Comparison of ENCODE assay signal across 6 cellular contexts in the genomic region with DNA sequence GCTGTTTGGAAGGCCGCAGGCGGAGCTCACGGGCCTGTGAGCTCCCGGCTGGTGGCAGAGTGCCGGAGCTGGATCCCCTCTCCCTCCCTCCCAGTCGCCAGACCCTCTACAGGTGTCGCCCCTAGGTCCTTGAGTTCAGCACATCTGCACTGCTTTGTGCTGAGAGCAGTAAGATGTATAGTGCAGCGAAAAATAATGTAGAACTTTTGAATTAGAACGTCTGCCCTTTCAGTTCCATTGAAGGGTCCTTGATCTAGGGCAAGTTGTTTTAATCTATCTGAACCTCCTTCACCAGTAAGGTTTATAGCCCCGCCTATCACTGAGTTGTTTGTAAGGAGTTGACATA. TPM values are rescaled to one million over a fixed set of nuclear protein-coding genes. Genes with fewer than 3 reads are reported as not detected.
DNase-seq lines count a peak whose midpoint lies in the region; ATAC-seq, FAIRE-seq and TF ChIP-seq lines count a peak whose summit lies in the region.

No MANE protein-coding gene starts in this region.

- no peak for DNase-seq in choroid plexus epithelial cell (ENCODE audit: low read depth)
- DNase-seq in frontal cortex (ENCODE audit: low spot score in 2 of 2): no peak
- no peak for DNase-seq in NCI-H1048 (lab: John Stamatoyannopoulos, UW)

- H3K4me3 ChIP-seq in choroid plexus epithelial cell (ENCODE audit: low read depth, low read length): peak overlapping the region; percentile 92
- H3K4me3 ChIP-seq in parathyroid adenoma (ENCODE audit: low read depth, low read length): peak overlapping the region; percentile 83

- H3K27me3 ChIP-seq in parathyroid adenoma (ENCODE audit: control insufficient read depth, insufficient read depth, low read length): no peaks in the 10 kb centered on the region

- peak overlapping the region; percentile 90 for H3K4me2 ChIP-seq in parathyroid adenoma (ENCODE audit: low read length)

- TF ChIP-seq CTCF in choroid plexus epithelial cell (conservative IDR thresholded peaks at IDR 0.05; ENCODE audit: low read depth, low read length): no peak
- no peak for TF ChIP-seq CTCF in parathyroid adenoma (IDR thresholded peaks at IDR 0.05)

- H3K36me3 ChIP-seq in parathyroid adenoma (ENCODE audit: control insufficient read depth, insufficient read depth, low read length): no peaks in the 10 kb centered on the region

- ATAC-seq in GM19395 (IDR thresholded peaks at IDR 0.05; ENCODE audit: unreplicated experiment) (peak; percentile 74), HG03432 (IDR thresholded peaks at IDR 0.05; ENCODE audit: unreplicated experiment) (peak; percentile 70)

- peak overlapping the region; percentile 95 for H2AFZ ChIP-seq in parathyroid adenoma

- peak overlapping the region; percentile 74 for H3K9ac ChIP-seq in parathyroid adenoma

- FAIRE-seq in frontal cortex (lab: Jason Lieb, UNC): no peak

- H3K27ac ChIP-seq in parathyroid adenoma: peak overlapping the region; percentile 67

- H3K9me3 ChIP-seq in parathyroid adenoma (ENCODE audit: control insufficient read depth, low read length): no peaks in the 10 kb centered on the region

- no peaks in the 10 kb centered on the region for H3K4me1 ChIP-seq in parathyroid adenoma

- H3K79me2 ChIP-seq in parathyroid adenoma: no peaks in the 10 kb centered on the region

RNA-seq across cellular contexts. Expression of a gene that starts 0.4 kb away (rescaled TPM):
- total RNA-seq in frontal cortex: 25.3 TPM

RNA-seq across cellular contexts. Expression of a gene that starts 0.5 kb away (rescaled TPM):
- 12.6 TPM for total RNA-seq in frontal cortex

RNA-seq across cellular contexts. Expression of a gene that starts 18.1 kb away (rescaled TPM):
- total RNA-seq in frontal cortex: not detected

RNA-seq across cellular contexts. Expression of a gene that starts 49.5 kb away (rescaled TPM):
- total RNA-seq in frontal cortex: 7.3 TPM
